9 cellular contexts compared by ENCODE assay signal in genomic region chr2:10863837-10864236, GRCh38. TPM values are rescaled to one million over a fixed set of nuclear protein-coding genes. Genes with fewer than 3 reads are reported as not detected.
A peak's percentile ranks its signal among the peaks of the same experiment; 100 is the strongest.
DNase-seq lines count a peak whose midpoint lies in the region; ATAC-seq and TF ChIP-seq lines count a peak whose summit lies in the region.
"Had no signal": no experiment of that assay in that cellular context is flagged by ENCODE, and none has a peak within 500 bp of the region (broad histone marks: within the 10 kb centered on the region; RNA-seq: fewer than 3 reads in every experiment).

No MANE protein-coding gene starts in this region.

- H2AFZ ChIP-seq in OCI-LY3 (ENCODE audit: low read depth, low read length) = no peak overlapping the region
- H2AFZ ChIP-seq in trophoblast cell (ENCODE audit: insufficient read depth, low read length, poor library complexity) = no peak overlapping the region

- DNase-seq in NK-92 treated with Interleukin-12 subunit alpha and Interleukin-12 subunit beta, amount 100 ng/mL, for 24 hours (lab: John Stamatoyannopoulos, UW) = peak; percentile 23
- no peak for DNase-seq in NK-92 (lab: John Stamatoyannopoulos, UW; ENCODE audit: unreplicated experiment)
- peak; percentile 5 to 12 for DNase-seq in trophoblast cell
- no peak for DNase-seq in HAP-1 (ENCODE audit: low spot score in 2 of 2)
- DNase-seq in endodermal cell = no peak
- no peak for DNase-seq in NCI-H146 (lab: John Stamatoyannopoulos, UW)

- no peak overlapping the region for H4K91ac ChIP-seq in trophoblast cell (ENCODE audit: low read depth, low read length)

- no peak overlapping the region for H3K23ac ChIP-seq in trophoblast cell (ENCODE audit: low read length)

- no peak overlapping the region for H3K27ac ChIP-seq in OCI-LY3 (ENCODE audit: low read length)
- H3K27ac ChIP-seq in trophoblast cell (ENCODE audit: low read depth, low read length) = no peak overlapping the region
- H3K27ac ChIP-seq in endodermal cell (ENCODE audit: low read depth, low read length) = no peak overlapping the region
- H3K27ac ChIP-seq: 22Rv1 had no signal

- H3K9me3 ChIP-seq in OCI-LY3 (ENCODE audit: insufficient read depth, low read length) = no peaks in the 10 kb centered on the region
- no peaks in the 10 kb centered on the region for H3K9me3 ChIP-seq in trophoblast cell (ENCODE audit: insufficient read depth, low read depth, low read length)
- no peaks in the 10 kb centered on the region for H3K9me3 ChIP-seq in HAP-1
- H3K9me3 ChIP-seq in endodermal cell (ENCODE audit: control insufficient read depth, low read length) = no peaks in the 10 kb centered on the region

- ATAC-seq in HG02798 (IDR thresholded peaks at IDR 0.05; ENCODE audit: poor library complexity, unreplicated experiment) = peak; percentile 75

- no peak for TF ChIP-seq CTCF in OCI-LY3 (IDR thresholded peaks at IDR 0.05; ENCODE audit: low read depth, low read length)
- TF ChIP-seq CTCF in endodermal cell (conservative IDR thresholded peaks at IDR 0.05) = no peak

- H3K36me3 ChIP-seq in OCI-LY3 (replicated peaks; ENCODE audit: low read depth, low read length) (no peaks in the 10 kb centered on the region), trophoblast cell (ENCODE audit: control insufficient read depth in 1 of 2, insufficient read depth in 2 of 2, low read length in 2 of 2) (no peaks in the 10 kb centered on the region), HAP-1 (replicated peaks) (no peaks in the 10 kb centered on the region), endodermal cell (ENCODE audit: control insufficient read depth, insufficient read depth, low read length) (no peaks in the 10 kb centered on the region)

- no peak overlapping the region for H3K4ac ChIP-seq in trophoblast cell (ENCODE audit: low read depth, low read length)

- no peak overlapping the region for H2AK5ac ChIP-seq in trophoblast cell (ENCODE audit: low read length)

- peaks cover 8% of the 10 kb centered on the region for H3K27me3 Mint-ChIP-seq in endodermal cell (ENCODE audit: insufficient read depth)

- H3K36me3 Mint-ChIP-seq in endodermal cell (ENCODE audit: low read depth) = no peaks in the 10 kb centered on the region

- H3K18ac ChIP-seq in trophoblast cell (ENCODE audit: low read length) = no peak overlapping the region

- no peak overlapping the region for H2BK120ac ChIP-seq in trophoblast cell (ENCODE audit: insufficient read depth, low read length, poor library complexity)

- no peak overlapping the region for H2BK12ac ChIP-seq in trophoblast cell (ENCODE audit: low read length)

- H3K9ac ChIP-seq in OCI-LY3 (ENCODE audit: low read length) = no peak overlapping the region
- H3K9ac ChIP-seq in trophoblast cell (ENCODE audit: low read length) = no peak overlapping the region
- H3K9ac ChIP-seq in endodermal cell (ENCODE audit: extremely low read depth, low read length, poor library complexity, severe bottlenecking) = no peak overlapping the region

- peak overlapping the region; percentile 69 for H3K4me2 ChIP-seq in OCI-LY3 (ENCODE audit: low read length)
- H3K4me2 ChIP-seq in trophoblast cell (ENCODE audit: low read length) = no peak overlapping the region

- no peaks in the 10 kb centered on the region for H4K20me1 ChIP-seq in OCI-LY3 (ENCODE audit: insufficient read depth, low read length)

- H3K27me3 ChIP-seq in OCI-LY3 (ENCODE audit: low read depth, low read length) (peaks cover 65% of the 10 kb centered on the region), trophoblast cell (ENCODE audit: insufficient read depth, low read length) (no peaks in the 10 kb centered on the region), HAP-1 (ENCODE audit: low read depth) (peaks cover 24% of the 10 kb centered on the region; the same call in 1 of the 2 replicates), endodermal cell (ENCODE audit: control insufficient read depth, insufficient read depth, low read length, poor library complexity, severe bottlenecking) (no peaks in the 10 kb centered on the region)

- no peak overlapping the region for H3K27ac Mint-ChIP-seq in endodermal cell

- H4K8ac ChIP-seq in trophoblast cell (ENCODE audit: low read depth, low read length) = no peak overlapping the region

- in situ Hi-C loops in HAP-1 (cut with MboI; ENCODE audit: low sequenced_read_pairs) = no loop called here

- no CpG with 5 or more reads among the region's 8 CpGs for WGBS in trophoblast cell (ENCODE audit: extremely low coverage, insufficient coverage, insufficient read length)
- WGBS in endodermal cell (ENCODE audit: insufficient coverage in 1 of 2, insufficient read length in 1 of 2), 2 experiments = 71 to 93% methylated on average over 3 to 8 of the region's 8 CpGs

- H3K4me3 ChIP-seq in OCI-LY3 (ENCODE audit: low read length) = 0 out of 2 replicates have a peak overlapping the region, but pooled peaks have one; percentile 43
- H3K4me3 ChIP-seq in trophoblast cell (ENCODE audit: low read depth, low read length) = no peak overlapping the region
- H3K4me3 ChIP-seq in HAP-1 = no peak overlapping the region
- no peak overlapping the region for H3K4me3 ChIP-seq in endodermal cell (ENCODE audit: low read length)

- no peaks in the 10 kb centered on the region for H3K9me3 Mint-ChIP-seq in endodermal cell

- H3K79me2 ChIP-seq in OCI-LY3 (ENCODE audit: low read length) = no peaks in the 10 kb centered on the region
- no peaks in the 10 kb centered on the region for H3K79me2 ChIP-seq in trophoblast cell (ENCODE audit: control insufficient read depth, insufficient read depth, low read length, poor library complexity)

- no peaks in the 10 kb centered on the region for H3K79me1 ChIP-seq in trophoblast cell (ENCODE audit: low read length)

- H3K4me1 ChIP-seq in OCI-LY3 (ENCODE audit: low read length) = peaks cover 49% of the 10 kb centered on the region
- no peaks in the 10 kb centered on the region for H3K4me1 ChIP-seq in trophoblast cell (ENCODE audit: control insufficient read depth in 1 of 2, insufficient read depth in 2 of 2, low read length in 2 of 2)
- no peaks in the 10 kb centered on the region for H3K4me1 ChIP-seq in HAP-1
- no peaks in the 10 kb centered on the region for H3K4me1 ChIP-seq in endodermal cell (ENCODE audit: control insufficient read depth, insufficient read depth, low read length)

- peaks cover 8% of the 10 kb centered on the region for H3K4me1 Mint-ChIP-seq in endodermal cell

- no peak overlapping the region for H2BK5ac ChIP-seq in trophoblast cell (ENCODE audit: low read depth, low read length, poor library complexity)

- no peak overlapping the region for H3K4me3 Mint-ChIP-seq in endodermal cell

- no peak overlapping the region for H3K14ac ChIP-seq in trophoblast cell (ENCODE audit: low read length)

- no peak overlapping the region for H4K12ac ChIP-seq in trophoblast cell (ENCODE audit: low read depth, low read length)

RNA-seq across cellular contexts. Expression of gene KCNF1, which starts 47.9 kb away (rescaled TPM):
- 1.3 and 1.5 TPM in 2 replicates for polyA plus RNA-seq in trophoblast cell (2013)
- total RNA-seq in endodermal cell = 10 to 100 TPM in 1 of 2 donors, 1 to 10 TPM in 1; 5.2 to 17.0 TPM
- 3.5 TPM for polyA plus RNA-seq in endodermal cell (2013, experiment 1 of 2)
- 4.1 TPM for polyA plus RNA-seq in endodermal cell (2013, experiment 2 of 2)

RNA-seq across cellular contexts. Expression of gene PDIA6, which starts 51.3 kb away (rescaled TPM):
- 459 and 461 TPM in 2 replicates for polyA plus RNA-seq in trophoblast cell (2013)
- 100 to 1,000 TPM; 402 to 408 TPM for total RNA-seq in endodermal cell
- polyA plus RNA-seq in endodermal cell (2013, experiment 1 of 2) = 325 TPM
- 329 TPM for polyA plus RNA-seq in endodermal cell (2013, experiment 2 of 2)

Comparison
In these comparisons a context has a peak if more than half of its experiments do, and no peak if none do; other contexts are left out.
1. DNase-seq: peak in NK-92 treated with Interleukin-12 subunit alpha and Interleukin-12 subunit beta, amount 100 ng/mL, for 24 hours (single experiment) and trophoblast cell (2 of 2); none in NK-92 (single experiment), HAP-1 (0 of 2), endodermal cell (single experiment) and NCI-H146 (single experiment).